Comparison of ENCODE assay signal across 8 cellular contexts in the genomic region with DNA sequence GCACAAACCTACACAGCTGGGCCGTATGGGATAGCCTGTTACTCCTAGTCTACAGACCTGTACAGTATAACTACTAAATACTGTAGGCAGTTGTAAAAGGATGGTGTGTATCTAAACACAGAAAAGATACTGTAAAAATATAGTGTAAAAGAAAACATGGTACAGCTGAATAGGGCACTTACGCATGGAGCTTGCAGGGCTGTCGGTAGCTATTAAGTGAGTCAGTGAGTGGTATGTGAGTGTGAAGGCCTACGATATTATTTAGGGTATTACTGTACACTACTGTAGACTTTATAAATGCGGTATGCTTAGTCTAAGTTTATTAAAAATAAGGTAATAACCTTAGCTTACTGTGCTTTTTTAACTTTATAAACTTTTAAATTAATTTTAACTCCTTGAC. TPM values are rescaled to one million over a fixed set of nuclear protein-coding genes. Genes with fewer than 3 reads are reported as not detected.
A peak's percentile ranks its signal among the peaks of the same experiment; 100 is the strongest.
DNase-seq lines count a peak whose midpoint lies in the region; ATAC-seq, FAIRE-seq and TF ChIP-seq lines count a peak whose summit lies in the region.

No MANE protein-coding gene starts in this region.

- H3K27ac ChIP-seq in HUES6 (ENCODE audit: low read depth, low read length) (no peak overlapping the region), brain microvascular endothelial cell (peak overlapping the region; percentile 96)

- H3K4me1 ChIP-seq in HUES6 (ENCODE audit: control insufficient read depth, insufficient read depth, low read length) (peaks cover 6% of the 10 kb centered on the region; the same call in 1 of the 2 replicates), mucosa of stomach (ENCODE audit: control insufficient read depth, insufficient read depth, low read length) (peaks cover 24% of the 10 kb centered on the region)

- H3K27me3 ChIP-seq in HUES6 (ENCODE audit: control insufficient read depth, insufficient read depth, low read length) (no peaks in the 10 kb centered on the region), brain microvascular endothelial cell (replicated peaks) (no peaks in the 10 kb centered on the region), mucosa of stomach (ENCODE audit: control insufficient read depth, insufficient read depth, low read length) (no peaks in the 10 kb centered on the region)

- H3K36me3 ChIP-seq in HUES6 (ENCODE audit: control insufficient read depth, insufficient read depth, low read length) = peaks cover 5% of the 10 kb centered on the region
- peaks cover 7% of the 10 kb centered on the region for H3K36me3 ChIP-seq in brain microvascular endothelial cell (replicated peaks)
- no peaks in the 10 kb centered on the region for H3K36me3 ChIP-seq in mucosa of stomach (ENCODE audit: control insufficient read depth, insufficient read depth, low read length)

- DNase-seq in AG04449 (ENCODE audit: low read depth, low spot score) (no peak), brain microvascular endothelial cell (peak; percentile 14), NCI-H2227 treated with DMSO at 0.1 percent for 48 hours (lab: John Stamatoyannopoulos, UW) (no peak), G401 (ENCODE audit: low spot score) (no peak), HTR-8/SVneo (ENCODE audit: insufficient read length, low spot score) (no peak)

- in situ Hi-C loops in brain microvascular endothelial cell (cut with HindIII; ENCODE audit: low pct_ligation_motif_present, low sequenced_read_pairs) (no loop called here), G401 (cut with HindIII; ENCODE audit: low sequenced_read_pairs) (no loop called here)

- TF ChIP-seq CTCF in AG04449 (IDR thresholded peaks at IDR 0.05; ENCODE audit: insufficient read depth, low read length, missing control alignments) (no peak), brain microvascular endothelial cell (IDR thresholded peaks at IDR 0.05; ENCODE audit: low read depth, low read length, missing control alignments) (no peak)

- H3K9ac ChIP-seq in HUES6 (ENCODE audit: low read length) = no peak overlapping the region
- no peak overlapping the region for H3K9ac ChIP-seq in mucosa of stomach (ENCODE audit: low read length)

- H3K9me3 ChIP-seq in HUES6 (ENCODE audit: control insufficient read depth, insufficient read depth, low read depth, low read length) = no peaks in the 10 kb centered on the region
- H3K9me3 ChIP-seq in mucosa of stomach (ENCODE audit: control insufficient read depth, low read length) = no peaks in the 10 kb centered on the region

- FAIRE-seq in HTR-8/SVneo (lab: Jason Lieb, UNC) = no peak

- ATAC-seq in HG02798 (IDR thresholded peaks at IDR 0.05; ENCODE audit: poor library complexity, unreplicated experiment) = no peak

- POLR2A ChIA-PET in AG04449 (lab: Yijun Ruan, JAX) = interaction anchor here (1.3 to 2.0 kb wide), 2 partner anchors 13 to 34 kb away, joined by 5 to 7 read pairs; no protein-coding TSS in a partner anchor

- H3K4me3 ChIP-seq in AG04449 (ENCODE audit: low read depth, low read length) (peak overlapping the region; percentile 98), HUES6 (ENCODE audit: low read depth, low read length) (peak overlapping the region; percentile 76), brain microvascular endothelial cell (ENCODE audit: low read depth, low read length) (peak overlapping the region; percentile 94), mucosa of stomach (ENCODE audit: low read length) (peak overlapping the region; percentile 94)

- CTCF ChIA-PET in AG04449 (lab: Yijun Ruan, JAX) = interaction anchor here (0.9 to 7.2 kb wide), 6 partner anchors 12 to 922 kb away, joined by 3 to 48 read pairs (median 4); no protein-coding TSS in a partner anchor

RNA-seq across cellular contexts. Expression of a gene that starts 1.2 kb away (rescaled TPM):
- total RNA-seq in G401 (2014; rRNA removed; shearing (Covaris generic)) = 54.1 and 74.7 TPM in 2 replicates
